In the genomic region with DNA sequence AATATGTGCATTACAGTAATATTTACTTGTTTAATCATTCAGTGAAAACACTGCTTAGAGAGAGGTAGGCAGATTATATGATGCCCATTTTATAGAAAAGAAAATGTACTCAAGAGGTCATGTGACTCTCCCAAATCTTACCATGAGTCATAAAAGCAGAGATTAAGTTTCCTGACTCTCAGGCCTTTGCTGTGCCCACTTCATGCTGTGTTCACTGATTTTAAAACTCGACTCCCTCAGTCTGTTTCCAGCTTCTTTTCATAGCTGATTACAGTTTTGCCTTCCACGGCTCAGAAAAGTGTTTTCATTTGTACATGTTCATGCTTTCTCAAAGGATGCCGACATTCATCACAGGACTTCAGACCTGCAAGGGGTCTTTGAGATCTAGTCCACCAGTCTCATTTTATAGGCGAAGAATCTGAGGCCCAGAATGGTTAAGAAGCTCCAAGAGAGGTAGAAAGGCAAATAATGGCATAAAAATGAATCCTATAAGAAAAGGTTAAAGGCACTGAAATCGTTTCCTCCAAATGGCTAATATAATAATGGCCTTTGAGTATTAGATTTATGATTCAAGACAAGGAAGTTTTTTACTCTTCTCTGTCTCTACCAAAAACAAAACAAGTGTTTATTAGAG, we compare ENCODE assay signal across 21 cellular contexts. TPM values are rescaled to one million over a fixed set of nuclear protein-coding genes. Genes with fewer than 3 reads are reported as not detected.
DNase-seq lines count a peak whose midpoint lies in the region; ATAC-seq, FAIRE-seq and TF ChIP-seq lines count a peak whose summit lies in the region.
"Had no signal": no experiment of that assay in that cellular context is flagged by ENCODE, and none has a peak within 500 bp of the region (broad histone marks: within the 10 kb centered on the region; RNA-seq: fewer than 3 reads in every experiment).

No MANE protein-coding gene starts in this region.

- H3K4me3 ChIP-seq in SJSA1 (no peak overlapping the region), endothelial cell of umbilical vein (replicated peaks in 1 of 3; ENCODE audit: insufficient read depth in 1 of 3, low read depth in 1 of 3, low read length in 3 of 3) (no peak overlapping the region)
- H3K4me3 ChIP-seq: testis had no signal

- intact Hi-C loops in endothelial cell of umbilical vein (cut with micrococcal nuclease): no loop called here

- dilution Hi-C loops in endothelial cell of umbilical vein (cut with MboI; ENCODE audit: extremely low pct_ligation_motif_present, low sequenced_read_pairs): no loop called here

- H3K9me3 ChIP-seq in SJSA1 (replicated peaks) (no peaks in the 10 kb centered on the region), endothelial cell of umbilical vein (replicated peaks; ENCODE audit: control insufficient read depth, insufficient read depth, low read length) (no peaks in the 10 kb centered on the region)
- H3K9me3 ChIP-seq: testis had no signal

- ATAC-seq in HG03025 (IDR thresholded peaks at IDR 0.05; ENCODE audit: low FRiP score, unreplicated experiment): no peak
- ATAC-seq: foreskin keratinocyte had no signal

- no peak for TF ChIP-seq CTCF in endothelial cell of umbilical vein (IDR thresholded peaks at IDR 0.05; ENCODE audit: extremely low read depth in 1 of 2, insufficient read depth in 1 of 2, low read depth in 1 of 2, low read length in 2 of 2)

- peak; percentile 6 for DNase-seq in NCI-H2171 treated with DMSO at 0.1 percent for 48 hours (lab: John Stamatoyannopoulos, UW)
- DNase-seq in NCI-H2171 (lab: John Stamatoyannopoulos, UW): no peak
- peak; percentile 48 to 58 for DNase-seq in SJSA1 (ENCODE audit: low read depth in 1 of 2, low spot score in 2 of 2)
- DNase-seq in endothelial cell of umbilical vein (ENCODE audit: low read depth, low spot score): no peak
- DNase-seq in smooth muscle cell of the brain vasculature (ENCODE audit: low read depth, low spot score): peak; percentile 35
- DNase-seq in activated naive CD4-positive, alpha-beta T cell (lab: John Stamatoyannopoulos, UW): no peak
- DNase-seq in caudate nucleus (lab: John Stamatoyannopoulos, UW): no peak
- DNase-seq: 8988T; activated T-cell treated with anti-CD3 and anti-CD28 coated beads, Interleukin-2, amount 50 U/mL, for 1 hour; CD4-positive, alpha-beta memory T cell; MM.1S; NCI-H2029 treated with DMSO at 0.1 percent for 48 hours; nephron progenitor cell; NK-92 treated with Interleukin-12 subunit alpha and Interleukin-12 subunit beta, amount 100 ng/mL, for 24 hours; retina; stimulated activated CD4-positive, alpha-beta T cell treated with anti-CD3 and anti-CD28 coated beads, Interleukin-1b, Interleukin-23, amount 100 ng/mL, for 48 hours; stimulated activated CD8-positive, alpha-beta memory T cell treated with anti-CD3 and anti-CD28 coated beads, Interleukin-4, amount 100 ng/mL, for 48 hours; testis had no signal

- H2AFZ ChIP-seq in endothelial cell of umbilical vein (ENCODE audit: low read depth, low read length): no peak overlapping the region

- H3K27ac ChIP-seq in SJSA1 (peak overlapping the region; percentile 42), endothelial cell of umbilical vein (ENCODE audit: insufficient read depth, low read depth, low read length) (no peak overlapping the region), caudate nucleus (ENCODE audit: low read depth, low read length) (no peak overlapping the region)
- H3K27ac ChIP-seq: foreskin keratinocyte, testis had no signal

- no peak overlapping the region for H3K9ac ChIP-seq in endothelial cell of umbilical vein (replicated peaks; ENCODE audit: extremely low read depth, insufficient read depth, low read length)

- H3K9me1 ChIP-seq in endothelial cell of umbilical vein (replicated peaks; ENCODE audit: control insufficient read depth, extremely low read depth, insufficient read depth, low read length): no peaks in the 10 kb centered on the region

- H3K79me2 ChIP-seq in endothelial cell of umbilical vein (ENCODE audit: control insufficient read depth, insufficient read depth, low read length): no peaks in the 10 kb centered on the region

- H3K4me1 ChIP-seq in SJSA1 (replicated peaks) (peaks cover 48% of the 10 kb centered on the region), endothelial cell of umbilical vein (ENCODE audit: control insufficient read depth, extremely low read depth, insufficient read depth, low read length) (no peaks in the 10 kb centered on the region)
- H3K4me1 ChIP-seq: testis had no signal

- no peaks in the 10 kb centered on the region for H3K27me3 ChIP-seq in SJSA1 (replicated peaks)
- no peaks in the 10 kb centered on the region for H3K27me3 ChIP-seq in endothelial cell of umbilical vein (ENCODE audit: control insufficient read depth in 2 of 2, insufficient read depth in 2 of 2, low read length in 2 of 2)
- H3K27me3 ChIP-seq: foreskin keratinocyte, testis had no signal

- POLR2A ChIA-PET in endothelial cell of umbilical vein (lab: Charles Lee): no interaction called here

- H3K36me3 ChIP-seq in SJSA1 (peaks cover 10% of the 10 kb centered on the region; the same call in 1 of the 2 replicates), endothelial cell of umbilical vein (ENCODE audit: control insufficient read depth in 2 of 2, extremely low read depth in 1 of 2, insufficient read depth in 2 of 2, low read length in 2 of 2) (no peaks in the 10 kb centered on the region)

- CTCF ChIA-PET in endothelial cell of umbilical vein (lab: Charles Lee): no interaction called here

- TF ChIP-seq POLR2A in endothelial cell of umbilical vein (IDR thresholded peaks at IDR 0.05; ENCODE audit: low read depth, low read length): no peak

- no peak overlapping the region for H3K4me2 ChIP-seq in endothelial cell of umbilical vein (ENCODE audit: insufficient read depth, low read length)

- no peaks in the 10 kb centered on the region for H4K20me1 ChIP-seq in endothelial cell of umbilical vein (replicated peaks; ENCODE audit: control insufficient read depth, extremely low read depth, insufficient read depth, low read length)

- FAIRE-seq in endothelial cell of umbilical vein (lab: Jason Lieb, UNC): no peak
- FAIRE-seq: G401.6 had no signal

- no TSS peak for BruUV-seq in endothelial cell of umbilical vein (replicated peaks; lab: Mats Ljungman, UMichigan)

TF ChIP-seq in endothelial cell of umbilical vein, 7 proteins besides CTCF, POLR2A, EP300 and RAD21:
- TF ChIP-seq EZH2 (IDR thresholded peaks at IDR 0.05; ENCODE audit: borderline replicate concordance, low read depth, low read length, severe bottlenecking) (no peak), JUN (IDR thresholded peaks at IDR 0.05; ENCODE audit: borderline replicate concordance, insufficient read depth, insufficient read length, low read depth) (peak; percentile 10), MYC (IDR thresholded peaks at IDR 0.05; ENCODE audit: low read depth, low read length) (no peak), FOS (IDR thresholded peaks at IDR 0.05; ENCODE audit: borderline replicate concordance, insufficient read depth, low read length) (peak; percentile 19), GATA2 (IDR thresholded peaks at IDR 0.05; ENCODE audit: insufficient read depth, insufficient read length, low read depth, low read length) (no peak), POLR2AphosphoS5 (IDR thresholded peaks at IDR 0.05; ENCODE audit: insufficient read depth, low read depth, low read length) (no peak)
- TF ChIP-seq, protein P1, sequence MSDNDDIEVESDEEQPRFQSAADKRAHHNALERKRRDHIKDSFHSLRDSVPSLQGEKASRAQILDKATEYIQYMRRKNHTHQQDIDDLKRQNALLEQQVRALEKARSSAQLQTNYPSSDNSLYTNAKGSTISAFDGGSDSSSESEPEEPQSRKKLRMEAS (IDR thresholded peaks at IDR 0.05; ENCODE audit: insufficient read depth, insufficient read length): no peak

RNA-seq across cellular contexts. Expression of a gene that starts 9.0 kb away (rescaled TPM):
- 111 and 146 TPM in 2 replicates for total RNA-seq in SJSA1 (2014; rRNA removed; shearing (Covaris generic))
- total RNA-seq in endothelial cell of umbilical vein: 159 and 183 TPM in 2 replicates
- polyA plus RNA-seq in endothelial cell of umbilical vein: 39.9 and 50.4 TPM in 2 replicates
- 74.4 and 83.0 TPM in 2 replicates for polyA plus RNA-seq in endothelial cell of umbilical vein (2011; cell fraction: cytosol; rRNA removed)
- polyA plus RNA-seq in endothelial cell of umbilical vein (2011; cell fraction: nucleus; rRNA removed): 91.5 and 115 TPM in 2 replicates
- 134 and 154 TPM in 2 replicates for polyA plus RNA-seq in endothelial cell of umbilical vein (2012)
- polyA minus RNA-seq in endothelial cell of umbilical vein: 137 and 142 TPM in 2 replicates
- polyA minus RNA-seq in endothelial cell of umbilical vein (2011; cell fraction: cytosol; rRNA and poly(A)+ RNA removed): 215 TPM
- 68.0 and 111 TPM in 2 replicates for polyA minus RNA-seq in endothelial cell of umbilical vein (2011; cell fraction: nucleus; rRNA and poly(A)+ RNA removed)

Comparison
In these comparisons a context has a peak if more than half of its experiments do, and no peak if none do; other contexts are left out.
1. DNase-seq: peak in NCI-H2171 treated with DMSO at 0.1 percent for 48 hours (single experiment), SJSA1 (2 of 2) and smooth muscle cell of the brain vasculature (single experiment); none in NCI-H2171 (single experiment), endothelial cell of umbilical vein (single experiment), activated naive CD4-positive, alpha-beta T cell (0 of 4) and caudate nucleus (0 of 61).